ENCODE assay signal across 1 cellular context in genomic region chr2:55618649-55619055, GRCh38.
TF ChIP-seq lines count a peak whose summit lies in the region.

No MANE protein-coding gene starts in this region.

TF ChIP-seq in HepG2, 621 proteins besides CTCF, POLR2A, EP300 and RAD21 (continued from another document and continues in another):
- TF ChIP-seq REST (IDR thresholded peaks at IDR 0.05; ENCODE audit: borderline replicate concordance in 1 of 2, low read depth in 1 of 2, low read length in 2 of 2) (no peak), ZNF446 (CRISPR knock-in tag; IDR thresholded peaks at IDR 0.05) (no peak), ZNF770 (CRISPR knock-in tag; IDR thresholded peaks at IDR 0.05) (peak; percentile 95), ZBTB4 (CRISPR knock-in tag; IDR thresholded peaks at IDR 0.05; ENCODE audit: borderline replicate concordance) (no peak), SOX13 (IDR thresholded peaks at IDR 0.05) (no peak), SOX13 (CRISPR knock-in tag; conservative IDR thresholded peaks at IDR 0.05 in 1 of 2, IDR thresholded peaks at IDR 0.05 in 1 of 2) (peak in 1 of 2 experiments; percentile 31; a peak in 1 of 4 replicates), ZNF75D (CRISPR knock-in tag; IDR thresholded peaks at IDR 0.05; ENCODE audit: borderline replicate concordance) (no peak), ZBTB37 (CRISPR knock-in tag; IDR thresholded peaks at IDR 0.05) (no peak), GATAD1 (CRISPR knock-in tag; IDR thresholded peaks at IDR 0.05) (peak; percentile 90), ARNT2 (CRISPR knock-in tag; IDR thresholded peaks at IDR 0.05; ENCODE audit: low read depth) (no peak), ZNF12 (CRISPR knock-in tag; IDR thresholded peaks at IDR 0.05) (no peak), ZNF451 (CRISPR knock-in tag; IDR thresholded peaks at IDR 0.05) (no peak), HNF4G (IDR thresholded peaks at IDR 0.05; ENCODE audit: borderline replicate concordance, low read depth, low read length) (no peak), HNF4G (CRISPR knock-in tag; IDR thresholded peaks at IDR 0.05; ENCODE audit: borderline replicate concordance, low read depth) (no peak), TOPORS (CRISPR knock-in tag; IDR thresholded peaks at IDR 0.05) (no peak), SNAPC2 (CRISPR knock-in tag; IDR thresholded peaks at IDR 0.05) (no peak), ZNF546 (CRISPR knock-in tag; conservative IDR thresholded peaks at IDR 0.05) (0 out of 2 replicates have a peak, but pooled peaks have one; percentile 22), DRAP1 (CRISPR knock-in tag; IDR thresholded peaks at IDR 0.05) (peak; percentile 63), CSRNP2 (CRISPR knock-in tag; conservative IDR thresholded peaks at IDR 0.05; ENCODE audit: low read depth) (no peak), KAT2B (IDR thresholded peaks at IDR 0.05; ENCODE audit: borderline replicate concordance, low read depth, low read length) (no peak), ZNF563 (CRISPR knock-in tag; IDR thresholded peaks at IDR 0.05) (no peak), ATF4 (CRISPR knock-in tag; IDR thresholded peaks at IDR 0.05) (no peak; a peak in 1 of 4 replicates), ZNF609 (CRISPR knock-in tag; IDR thresholded peaks at IDR 0.05; ENCODE audit: borderline replicate concordance) (no peak), ZNF782 (CRISPR knock-in tag; IDR thresholded peaks at IDR 0.05; ENCODE audit: borderline replicate concordance) (no peak), EZH2 (conservative IDR thresholded peaks at IDR 0.05; ENCODE audit: low read depth, low read length) (no peak), ZFP82 (CRISPR knock-in tag; IDR thresholded peaks at IDR 0.05; ENCODE audit: borderline replicate concordance) (no peak), ZNF296 (CRISPR knock-in tag; conservative IDR thresholded peaks at IDR 0.05) (no peak), HINFP (CRISPR knock-in tag; IDR thresholded peaks at IDR 0.05; ENCODE audit: low read depth) (no peak), DPF2 (CRISPR knock-in tag; IDR thresholded peaks at IDR 0.05; ENCODE audit: borderline replicate concordance, low read depth) (no peak), ZNF687 (CRISPR knock-in tag; IDR thresholded peaks at IDR 0.05) (no peak; the same call in 1 of the 2 replicates)
